In genomic region chr3:107356706-107357105, GRCh38 we compare ENCODE assay signal across 28 cellular contexts. TPM values are rescaled to one million over a fixed set of nuclear protein-coding genes. Genes with fewer than 3 reads are reported as not detected.
"Had no signal": no experiment of that assay in that cellular context is flagged by ENCODE, and none has a peak within 500 bp of the region (broad histone marks: within the 10 kb centered on the region; RNA-seq: fewer than 3 reads in every experiment).

No MANE protein-coding gene starts in this region.

- H3K9me3 ChIP-seq: gastroesophageal sphincter, left lung, neutrophil, pancreas, prostate gland, right atrium auricular region, thyroid gland had no signal

- H3K27ac ChIP-seq: coronary artery, gastroesophageal sphincter, heart right ventricle, left lung, neutrophil, pancreas, prostate gland, right atrium auricular region, thyroid gland had no signal

- H3K36me3 ChIP-seq: gastroesophageal sphincter, heart right ventricle, left lung, neutrophil, pancreas, prostate gland, right atrium auricular region, thyroid gland had no signal

- H3K4me3 ChIP-seq: coronary artery, gastroesophageal sphincter, heart right ventricle, left lung, pancreas, prostate gland, right atrium auricular region, smooth muscle cell, thyroid gland had no signal

- ATAC-seq: gastroesophageal sphincter; heart right ventricle; left cardiac atrium; left lung; natural killer cell; pancreas; sciatic nerve; stimulated activated naive CD8-positive, alpha-beta T cell treated with anti-CD3 and anti-CD28 coated beads, Interleukin-15, amount 100 ng/mL, for 72 hours had no signal

- H3K4me1 ChIP-seq: gastroesophageal sphincter, heart right ventricle, left lung, pancreas, prostate gland, right atrium auricular region, thyroid gland had no signal

- H3K27me3 ChIP-seq: gastroesophageal sphincter, heart right ventricle, left lung, neutrophil, pancreas, right atrium auricular region, thyroid gland had no signal

- DNase-seq: dermis blood vessel endothelial cell; effector memory CD4-positive, alpha-beta T cell; foreskin fibroblast; glutamatergic neuron; heart right ventricle; hippocampal formation; left cardiac atrium; left lung; natural killer cell; pancreas; stimulated activated CD4-positive, alpha-beta T cell treated with anti-CD3 and anti-CD28 coated beads, Interleukin-12 subunit alpha, Interleukin-12 subunit beta, amount 100 ng/mL, for 4 hours; stimulated activated CD4-positive, alpha-beta T cell treated with anti-CD3 and anti-CD28 coated beads, Interleukin-1b, Interleukin-23, amount 100 ng/mL, for 48 hours; stimulated activated CD4-positive, alpha-beta T cell treated with anti-CD3 and anti-CD28 coated beads, Interleukin-4, amount 100 ng/mL, for 1 hour; stimulated activated CD8-positive, alpha-beta memory T cell treated with anti-CD3 and anti-CD28 coated beads, Interleukin-4, amount 100 ng/mL, for 48 hours; stimulated activated naive CD4-positive, alpha-beta T cell; stimulated activated naive CD8-positive, alpha-beta T cell treated with anti-CD3 and anti-CD28 coated beads, Interleukin-15, amount 100 ng/mL, for 72 hours; thyroid gland had no signal

- H3K4me2 ChIP-seq: smooth muscle cell had no signal

RNA-seq across cellular contexts. Expression of gene CCDC54, which starts 20.5 kb away (rescaled TPM):
- polyA plus RNA-seq: endothelial cell of umbilical vein, esophagus, heart right ventricle, neural cell, pancreas, urinary bladder had no signal
